Comparison of ENCODE assay signal across 8 cellular contexts in the genomic region with DNA sequence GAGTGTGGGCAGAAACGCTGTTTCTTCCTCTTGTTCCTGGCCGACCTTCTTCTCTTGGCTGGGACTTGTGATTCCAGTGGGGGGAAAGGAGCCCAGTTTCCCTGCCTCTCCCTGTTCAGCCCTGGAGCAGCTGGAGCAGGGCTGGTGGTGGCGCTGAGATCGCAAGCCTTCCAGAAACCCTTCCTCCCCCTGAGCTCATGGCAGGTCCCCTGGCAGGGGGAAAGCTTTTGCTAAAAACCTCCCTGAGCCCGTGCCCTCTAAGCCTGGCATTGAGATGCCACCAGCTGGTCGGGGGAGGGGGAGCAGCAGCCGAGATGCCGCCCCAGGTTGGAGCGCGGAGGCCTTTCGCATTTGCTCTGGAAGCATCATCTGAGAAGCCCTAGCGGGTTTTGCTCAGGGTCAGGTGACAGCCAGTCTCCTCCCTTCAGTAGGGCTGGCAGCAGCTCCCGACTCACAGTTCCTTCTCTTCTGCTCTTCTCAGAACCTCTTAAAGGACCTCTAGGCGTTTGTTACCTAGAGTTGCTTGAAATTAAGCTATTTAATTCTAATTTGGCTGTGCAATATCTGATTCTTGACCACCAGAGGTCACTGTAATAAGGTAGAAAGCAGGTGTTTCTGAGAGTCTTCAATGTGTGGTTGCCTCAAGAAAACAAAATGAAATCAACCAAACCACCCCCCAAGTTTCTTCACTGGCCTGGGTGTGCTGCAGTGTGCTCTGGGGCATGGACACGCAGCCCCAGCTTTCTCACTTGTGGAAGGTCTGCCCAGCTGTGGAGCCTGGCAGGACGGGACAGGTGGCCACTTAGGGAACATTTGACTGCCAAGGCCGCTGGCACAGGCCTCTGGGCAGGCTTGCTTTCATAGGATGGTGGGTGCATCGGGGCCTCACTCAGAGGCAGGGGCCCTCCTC.
A peak's percentile ranks its signal among the peaks of the same experiment; 100 is the strongest.
DNase-seq lines count a peak whose midpoint lies in the region; ATAC-seq and TF ChIP-seq lines count a peak whose summit lies in the region.

No MANE protein-coding gene starts in this region.

- intact Hi-C loops in PC-3 (cut with micrococcal nuclease) (loop anchor here (1.0 kb wide), 2 partner anchors 176 to 605 kb away; no protein-coding TSS in a partner anchor), prostate gland (cut with DNase I) (loop anchor here (5.0 kb wide), 2 partner anchors 165 to 605 kb away; no protein-coding TSS in a partner anchor)

- BruUV-seq in PC-3 (replicated peaks; lab: Mats Ljungman, UMichigan): no TSS peak

- peaks cover 51% of the 10 kb centered on the region for H3K27me3 Mint-ChIP-seq in T-helper 17 cell

- ATAC-seq in PC-3: peak; percentile 49
- no peak for ATAC-seq in GM21619 (IDR thresholded peaks at IDR 0.05; ENCODE audit: unreplicated experiment)
- no peak for ATAC-seq in T-helper 17 cell

- H2AFZ ChIP-seq in PC-3 (ENCODE audit: low read length) (no peak overlapping the region), fibroblast of lung (ENCODE audit: low read length) (no peak overlapping the region)

- TF ChIP-seq CTCF in HFF-Myc (IDR thresholded peaks at IDR 0.05; ENCODE audit: low read depth, low read length, missing control alignments) (peak; percentile 53), PC-3 (conservative IDR thresholded peaks at IDR 0.05; ENCODE audit: low read depth, low read length) (peak; percentile 74), fibroblast of lung (conservative IDR thresholded peaks at IDR 0.05 in 1 of 2, IDR thresholded peaks at IDR 0.05 in 1 of 2; ENCODE audit: low read depth in 1 of 2, low read length in 2 of 2) (peak; percentile 46 to 68), prostate gland (IDR thresholded peaks at IDR 0.05) (peak in 3 of 4 experiments; percentile 51 to 61 (median 58))

- H3K9me2 ChIP-seq in PC-3 (replicated peaks; ENCODE audit: low read length): no peaks in the 10 kb centered on the region

- CTCF ChIA-PET in PC-3 (lab: Charles Lee): interaction anchor here (0.6 to 1.3 kb wide), 7 partner anchors 27 to 436 kb away, joined by 3 to 14 read pairs (median 5); no protein-coding TSS in a partner anchor

- DNase-seq in COR-L47 (lab: John Stamatoyannopoulos, UW): peak; percentile 61
- DNase-seq in HFF-Myc (ENCODE audit: extremely low read depth, low read depth): peak; percentile 9
- peak; percentile 58 for DNase-seq in PC-3
- peak; percentile 21 to 51 for DNase-seq in fibroblast of lung (ENCODE audit: low read depth in 2 of 2)
- no peak for DNase-seq in prostate gland (ENCODE audit: low spot score)
- DNase-seq in stimulated activated CD4-positive, alpha-beta T cell treated with anti-CD3 and anti-CD28 coated beads, Interleukin-15, amount 100 ng/mL, for 24 hours: no peak
- DNase-seq in T-helper 17 cell: no peak

- H3K27ac ChIP-seq in PC-3 (ENCODE audit: low read length) (no peak overlapping the region), fibroblast of lung (ENCODE audit: insufficient read depth, low read length) (no peak overlapping the region), prostate gland (no peak overlapping the region)

- H3K4me3 Mint-ChIP-seq in T-helper 17 cell: no peak overlapping the region

- peaks cover 3% of the 10 kb centered on the region for H3K4me1 Mint-ChIP-seq in T-helper 17 cell

- POLR2A ChIA-PET in PC-3 (lab: Charles Lee; ENCODE audit: unreplicated experiment): interaction anchor here (0.6 kb wide), 1 partner anchor 239 kb away, joined by 5 read pairs; no protein-coding TSS in a partner anchor

- H3K79me2 ChIP-seq in PC-3 (ENCODE audit: low read length) (no peaks in the 10 kb centered on the region), fibroblast of lung (ENCODE audit: control insufficient read depth, insufficient read depth, low read length) (no peaks in the 10 kb centered on the region)

- no peaks in the 10 kb centered on the region for H3F3A ChIP-seq in PC-3 (ENCODE audit: low read length, unreplicated experiment)

- H3K4me2 ChIP-seq in PC-3 (ENCODE audit: low read length): no peak overlapping the region
- H3K4me2 ChIP-seq in fibroblast of lung (ENCODE audit: extremely low read depth, insufficient read depth, low read length): no peak overlapping the region

- H3K36me3 ChIP-seq in PC-3 (ENCODE audit: low read depth, low read length) (no peaks in the 10 kb centered on the region), fibroblast of lung (ENCODE audit: control insufficient read depth, insufficient read depth, low read length) (no peaks in the 10 kb centered on the region), prostate gland (no peaks in the 10 kb centered on the region)

- no peaks in the 10 kb centered on the region for H3K36me3 Mint-ChIP-seq in T-helper 17 cell (ENCODE audit: low read depth)

- H3K27me3 ChIP-seq in PC-3 (ENCODE audit: low read length) (peaks cover 42% of the 10 kb centered on the region), fibroblast of lung (ENCODE audit: control insufficient read depth, insufficient read depth, low read length) (no peaks in the 10 kb centered on the region), prostate gland (replicated peaks; ENCODE audit: insufficient read depth) (peaks cover 8% of the 10 kb centered on the region)

- H3K4me1 ChIP-seq in PC-3 (ENCODE audit: insufficient read depth, low read length): peaks cover 2% of the 10 kb centered on the region; the same call in 1 of the 2 replicates
- no peaks in the 10 kb centered on the region for H3K4me1 ChIP-seq in fibroblast of lung (ENCODE audit: control insufficient read depth, extremely low read depth, insufficient read depth, low read length)
- no peaks in the 10 kb centered on the region for H3K4me1 ChIP-seq in prostate gland (replicated peaks)

- no peak overlapping the region for H3K27ac Mint-ChIP-seq in T-helper 17 cell

- TF ChIP-seq POLR2A in prostate gland (IDR thresholded peaks at IDR 0.05): no peak

- H3K9me3 ChIP-seq in PC-3 (ENCODE audit: low read length) (no peaks in the 10 kb centered on the region), fibroblast of lung (ENCODE audit: control insufficient read depth, insufficient read depth, low read depth, low read length) (no peaks in the 10 kb centered on the region), prostate gland (no peaks in the 10 kb centered on the region), T-helper 17 cell (ENCODE audit: control insufficient read depth, low read length, poor library complexity, severe bottlenecking) (no peaks in the 10 kb centered on the region)

- no peak overlapping the region for H3K4me3 ChIP-seq in HFF-Myc (replicated peaks; ENCODE audit: low read depth, low read length)
- no peak overlapping the region for H3K4me3 ChIP-seq in PC-3 (ENCODE audit: low read length)
- H3K4me3 ChIP-seq in fibroblast of lung (replicated peaks in 1 of 4; ENCODE audit: control extremely low read depth in 1 of 4, insufficient read depth in 1 of 4, low read depth in 3 of 4, low read length in 4 of 4): no peak overlapping the region
- no peak overlapping the region for H3K4me3 ChIP-seq in prostate gland

- H4K20me1 ChIP-seq in PC-3 (ENCODE audit: low read length) (no peaks in the 10 kb centered on the region), fibroblast of lung (ENCODE audit: control insufficient read depth, extremely low read depth, insufficient read depth, low read length) (no peaks in the 10 kb centered on the region)

- 59% methylated on average over 18 of the region's 18 CpGs for WGBS in prostate gland

- H3K9ac ChIP-seq in PC-3 (ENCODE audit: low read length) (no peak overlapping the region), fibroblast of lung (ENCODE audit: insufficient read depth, low read length) (no peak overlapping the region)

Comparison
In these comparisons a context has a peak if more than half of its experiments do, and no peak if none do; other contexts are left out.
1. DNase-seq: peak in COR-L47 (single experiment), HFF-Myc (single experiment), PC-3 (single experiment) and fibroblast of lung (2 of 2); none in prostate gland (single experiment), stimulated activated CD4-positive, alpha-beta T cell treated with anti-CD3 and anti-CD28 coated beads, Interleukin-15, amount 100 ng/mL, for 24 hours (single experiment) and T-helper 17 cell (0 of 3).
2. Peak in every context shown above with its lines, with median percentiles within 50 percentile points of each other: CTCF ChIP-seq.